ENCODE assay signal across 20 cellular contexts in genomic region chr12:67986632-67987031, GRCh38. TPM values are rescaled to one million over a fixed set of nuclear protein-coding genes. Genes with fewer than 3 reads are reported as not detected.
DNase-seq lines count a peak whose midpoint lies in the region; ATAC-seq and TF ChIP-seq lines count a peak whose summit lies in the region.
"Had no signal": no experiment of that assay in that cellular context is flagged by ENCODE, and none has a peak within 500 bp of the region (broad histone marks: within the 10 kb centered on the region; RNA-seq: fewer than 3 reads in every experiment).

No MANE protein-coding gene starts in this region.

- no peak overlapping the region for H3K14ac ChIP-seq in IMR-90 (replicated peaks; ENCODE audit: low read depth, low read length)

- H3K9ac ChIP-seq in IMR-90 (ENCODE audit: low read depth, low read length) (no peak overlapping the region), SK-N-SH (no peak overlapping the region), smooth muscle cell (ENCODE audit: low read depth) (no peak overlapping the region)

- in situ Hi-C loops in IMR-90 (cut with MboI; ENCODE audit: low sequenced_read_pairs) = no loop called here

- H3K4me2 ChIP-seq in IMR-90 (ENCODE audit: low read depth, low read length) (no peak overlapping the region), SK-N-SH (no peak overlapping the region), smooth muscle cell (no peak overlapping the region)

- H4K91ac ChIP-seq in IMR-90 (ENCODE audit: insufficient read depth, low read depth, low read length) = no peak overlapping the region

- CTCF ChIA-PET in IMR-90 (lab: Yijun Ruan, JAX) (no interaction called here), SK-N-SH (lab: Yijun Ruan, JAX) (no interaction called here), GM10248 (lab: Yijun Ruan, JAX) (interaction anchor here (0.9 to 1.3 kb wide), 3 partner anchors 8 to 185 kb away, joined by 3 to 4 read pairs (median 3); no protein-coding TSS in a partner anchor)

- H2AFZ ChIP-seq in IMR-90 (replicated peaks; ENCODE audit: low read length, poor library complexity) (no peak overlapping the region), SK-N-SH (ENCODE audit: low read depth) (no peak overlapping the region), smooth muscle cell (ENCODE audit: low read depth) (no peak overlapping the region)

- ATAC-seq in IMR-90 (ENCODE audit: low read depth) = no peak
- ATAC-seq: GM12878, K562 had no signal

- no peak overlapping the region for H2AK9ac ChIP-seq in IMR-90 (replicated peaks; ENCODE audit: low read depth, low read length, poor library complexity)

- no peak overlapping the region for H3K18ac ChIP-seq in IMR-90 (ENCODE audit: low read depth, low read length)

- no peak overlapping the region for H2BK120ac ChIP-seq in IMR-90 (ENCODE audit: low read depth, low read length)

- no peaks in the 10 kb centered on the region for H3K9me2 ChIP-seq in SK-N-SH

- intact Hi-C loops in IMR-90 (cut with micrococcal nuclease) = no loop called here

- POLR2A ChIA-PET in IMR-90 (lab: Charles Lee; ENCODE audit: unreplicated experiment) (no interaction called here), SK-N-SH (lab: Yijun Ruan, JAX) (no interaction called here), GM10248 (lab: Yijun Ruan, JAX) (no interaction called here)

- H3F3A ChIP-seq in SK-N-SH (replicated peaks; ENCODE audit: insufficient read depth) = peaks cover 22% of the 10 kb centered on the region
- H3F3A ChIP-seq in smooth muscle cell (ENCODE audit: low read depth) = no peaks in the 10 kb centered on the region

- H3K9me3 ChIP-seq in IMR-90 (ENCODE audit: control insufficient read depth, insufficient read depth, low read length) (no peaks in the 10 kb centered on the region), SK-N-SH (no peaks in the 10 kb centered on the region), smooth muscle cell (replicated peaks; ENCODE audit: low read depth) (no peaks in the 10 kb centered on the region)
- H3K9me3 ChIP-seq: BE2C had no signal

- H3K4me1 ChIP-seq in IMR-90 (ENCODE audit: control insufficient read depth, insufficient read depth, low read length) (peaks cover 2% of the 10 kb centered on the region; the same call in 1 of the 2 replicates), SK-N-SH (ENCODE audit: control insufficient read depth in 1 of 2, insufficient read depth in 2 of 2, low read depth in 1 of 2, low read length in 1 of 2) (peaks cover 6 to 16% of the 10 kb centered on the region in 2 experiments), smooth muscle cell (ENCODE audit: low read depth) (peaks cover 12% of the 10 kb centered on the region)
- H3K4me1 ChIP-seq: BE2C had no signal

- H3K4me3 ChIP-seq in IMR-90 (ENCODE audit: insufficient read depth, low read depth, low read length) = no peak overlapping the region
- H3K4me3 ChIP-seq in SK-N-SH (ENCODE audit: low read depth in 2 of 2, low read length in 1 of 2) = no peak overlapping the region
- no peak overlapping the region for H3K4me3 ChIP-seq in fibroblast of the aortic adventitia (ENCODE audit: low read depth, low read length)
- no peak overlapping the region for H3K4me3 ChIP-seq in smooth muscle cell
- H3K4me3 ChIP-seq: GM12878, K562 had no signal

- no TSS peak for BruUV-seq in IMR-90 (replicated peaks; lab: Mats Ljungman, UMichigan)

- H3K27ac ChIP-seq in IMR-90 (ENCODE audit: insufficient read depth, low read length) (no peak overlapping the region), SK-N-SH (ENCODE audit: low read depth in 2 of 2, low read length in 1 of 2) (no peak overlapping the region; a peak in 1 of 4 replicates), smooth muscle cell (ENCODE audit: low read depth) (no peak overlapping the region)

- dilution Hi-C loops in IMR-90 (cut with HindIII; ENCODE audit: low sequenced_read_pairs, unreplicated experiment) = no loop called here

- no peak overlapping the region for H2BK15ac ChIP-seq in IMR-90 (ENCODE audit: low read depth, low read length)

- H3K79me1 ChIP-seq in IMR-90 (ENCODE audit: low read depth in 1 of 2, low read length in 2 of 2) = no peaks in the 10 kb centered on the region

- H2AK5ac ChIP-seq in IMR-90 (ENCODE audit: low read depth, low read length) = no peak overlapping the region

- TF ChIP-seq RAD21 in IMR-90 (IDR thresholded peaks at IDR 0.05; ENCODE audit: low read length) (no peak), SK-N-SH (IDR thresholded peaks at IDR 0.05; ENCODE audit: low read length) (no peak)

- no peak overlapping the region for H4K8ac ChIP-seq in IMR-90 (ENCODE audit: low read depth in 2 of 2, low read length in 2 of 2)

- no peak overlapping the region for H2BK20ac ChIP-seq in IMR-90 (ENCODE audit: low read depth, low read length)

- H3K4ac ChIP-seq in IMR-90 (ENCODE audit: low read depth, low read length) = no peak overlapping the region

- no peak overlapping the region for H3K56ac ChIP-seq in IMR-90 (ENCODE audit: extremely low read depth, insufficient read depth, low read length)

- H3K79me2 ChIP-seq in SK-N-SH (ENCODE audit: insufficient read depth) = no peaks in the 10 kb centered on the region
- H3K79me2 ChIP-seq in smooth muscle cell (ENCODE audit: low read depth) = no peaks in the 10 kb centered on the region

- H2BK5ac ChIP-seq in IMR-90 (ENCODE audit: low read depth, low read length, poor library complexity, severe bottlenecking) = no peak overlapping the region

- H3K27me3 ChIP-seq in IMR-90 (ENCODE audit: control insufficient read depth, insufficient read depth, low read length) (peaks cover 7% of the 10 kb centered on the region), SK-N-SH (ENCODE audit: insufficient read depth) (no peaks in the 10 kb centered on the region), smooth muscle cell (ENCODE audit: low read depth) (no peaks in the 10 kb centered on the region)
- H3K27me3 ChIP-seq: BE2C had no signal

- H3K36me3 ChIP-seq in IMR-90 (ENCODE audit: control insufficient read depth, insufficient read depth, low read length) (no peaks in the 10 kb centered on the region), SK-N-SH (replicated peaks in 1 of 2; ENCODE audit: control insufficient read depth in 1 of 2, insufficient read depth in 2 of 2, low read length in 1 of 2) (no peaks in the 10 kb centered on the region), smooth muscle cell (ENCODE audit: low read depth) (no peaks in the 10 kb centered on the region)
- H3K36me3 ChIP-seq: BE2C had no signal

- TF ChIP-seq EP300 in SK-N-SH (IDR thresholded peaks at IDR 0.05; ENCODE audit: borderline replicate concordance in 1 of 2, low read depth in 1 of 2, low read length in 1 of 2) = peak in 1 of 2 experiments; percentile 46; a peak in 2 of 4 replicates

- no peak overlapping the region for H4K5ac ChIP-seq in IMR-90 (ENCODE audit: low read depth, low read length)

- no peak for TF ChIP-seq POLR2A in IMR-90 (IDR thresholded peaks at IDR 0.05; ENCODE audit: low read depth, low read length)

- no peaks in the 10 kb centered on the region for H3K9me1 ChIP-seq in IMR-90 (ENCODE audit: insufficient read depth, low read length)

- no peak overlapping the region for H3K23ac ChIP-seq in IMR-90 (ENCODE audit: low read depth, low read length)

- TF ChIP-seq CTCF in IMR-90 (conservative IDR thresholded peaks at IDR 0.05; ENCODE audit: low read depth, low read length) (no peak), SK-N-SH (IDR thresholded peaks at IDR 0.05) (no peak), fibroblast of the aortic adventitia (IDR thresholded peaks at IDR 0.05; ENCODE audit: insufficient read depth, low read length) (no peak), smooth muscle cell (IDR thresholded peaks at IDR 0.05; ENCODE audit: borderline replicate concordance, insufficient read depth, poor library complexity, severe bottlenecking) (no peak), GM10248 (IDR thresholded peaks at IDR 0.05; ENCODE audit: control extremely low read depth, extremely low read depth, low read depth, missing control alignments) (no peak)

- peak; percentile 15 for DNase-seq in IMR-90
- DNase-seq in SK-N-SH = no peak
- peak; percentile 34 for DNase-seq in fibroblast of the aortic adventitia (ENCODE audit: low read depth)
- peak; percentile 30 for DNase-seq in myocyte (ENCODE audit: low read depth)
- no peak for DNase-seq in DMS153 (lab: John Stamatoyannopoulos, UW)
- DNase-seq in smooth muscle cell (lab: John Stamatoyannopoulos, UW; ENCODE audit: unreplicated experiment) = no peak
- no peak for DNase-seq in GM10248 (ENCODE audit: extremely low spot score)
- DNase-seq: ACHN; BE2C; C1 segment of cervical spinal cord; CD4-positive, CD25-positive, alpha-beta regulatory T cell; CD8-positive, alpha-beta memory T cell; COR-L47; DMS 273 treated with DMSO at 0.1 percent for 48 hours; GF-D8; H9 had no signal

- H4K20me1 ChIP-seq in IMR-90 (ENCODE audit: insufficient read depth, low read length) (no peaks in the 10 kb centered on the region), SK-N-SH (ENCODE audit: insufficient read depth) (no peaks in the 10 kb centered on the region), smooth muscle cell (ENCODE audit: low read depth) (no peaks in the 10 kb centered on the region)

TF ChIP-seq in IMR-90, 13 proteins besides CTCF, POLR2A, EP300 and RAD21 (continues in another document):
- TF ChIP-seq USF2 (IDR thresholded peaks at IDR 0.05; ENCODE audit: low read depth, low read length) = no peak

TF ChIP-seq in SK-N-SH, 30 proteins besides CTCF, POLR2A, EP300 and RAD21 (continues in another document):
- no peak for TF ChIP-seq SIN3A (IDR thresholded peaks at IDR 0.05; ENCODE audit: borderline replicate concordance, low read depth, low read length)
- TF ChIP-seq NFIC (IDR thresholded peaks at IDR 0.05; ENCODE audit: borderline replicate concordance) = no peak; the same call in 1 of the 2 replicates
- TF ChIP-seq, protein P1, sequence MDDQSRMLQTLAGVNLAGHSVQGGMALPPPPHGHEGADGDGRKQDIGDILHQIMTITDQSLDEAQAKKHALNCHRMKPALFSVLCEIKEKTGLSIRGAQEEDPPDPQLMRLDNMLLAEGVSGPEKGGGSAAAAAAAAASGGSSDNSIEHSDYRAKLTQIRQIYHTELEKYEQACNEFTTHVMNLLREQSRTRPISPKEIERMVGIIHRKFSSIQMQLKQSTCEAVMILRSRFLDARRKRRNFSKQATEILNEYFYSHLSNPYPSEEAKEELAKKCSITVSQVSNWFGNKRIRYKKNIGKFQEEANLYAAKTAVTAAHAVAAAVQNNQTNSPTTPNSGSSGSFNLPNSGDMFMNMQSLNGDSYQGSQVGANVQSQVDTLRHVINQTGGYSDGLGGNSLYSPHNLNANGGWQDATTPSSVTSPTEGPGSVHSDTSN (IDR thresholded peaks at IDR 0.05) = peak; percentile 82
- TF ChIP-seq RCOR1 (IDR thresholded peaks at IDR 0.05; ENCODE audit: low read length) = no peak

RNA-seq across cellular contexts. Expression of gene IFNG-AS1, which starts 2.6 kb away (rescaled TPM):
- not detected in 2 replicates for total RNA-seq in IMR-90 (2012; rRNA removed)
- not detected in 2 replicates for polyA plus RNA-seq in IMR-90 (2012; rRNA removed)
- not detected in 2 replicates for polyA plus RNA-seq in IMR-90 (2012; cell fraction: cytosol; rRNA removed)
- polyA plus RNA-seq in IMR-90 (2012; cell fraction: nucleus; rRNA removed; ENCODE audit: low replicate concordance) = not detected in 2 replicates
- not detected in 2 replicates for polyA plus RNA-seq in SK-N-SH (2012; rRNA removed)
- polyA plus RNA-seq in SK-N-SH (2012; cell fraction: cytosol; rRNA removed) = 0.01 TPM in 1 of 2 replicates, not detected in the other
- polyA plus RNA-seq in SK-N-SH (2012; cell fraction: nucleus; rRNA removed) = not detected in 2 replicates
- 0.09 TPM in 1 of 2 replicates, not detected in the other for total RNA-seq in fibroblast of the aortic adventitia (ENCODE audit: low replicate concordance)
- 1.8 TPM in 1 of 2 replicates, not detected in the other for total RNA-seq in myocyte
- polyA plus RNA-seq in myocyte (2012) = 0.11 TPM
- 0.49 and 0.76 TPM in 2 replicates for total RNA-seq in smooth muscle cell
- 0.11 TPM in 1 of 2 replicates, not detected in the other for polyA plus RNA-seq in smooth muscle cell
- total RNA-seq: H1, H9, HT1080, K562 had no signal
- polyA plus RNA-seq: H1, K562 had no signal

Comparison
In these comparisons a context has a peak if more than half of its experiments do, and no peak if none do; other contexts are left out.
1. DNase-seq: peak in IMR-90 (single experiment), fibroblast of the aortic adventitia (single experiment) and myocyte (single experiment); none in SK-N-SH (single experiment), DMS153 (single experiment), smooth muscle cell (single experiment) and GM10248 (single experiment).